In the genomic region with DNA sequence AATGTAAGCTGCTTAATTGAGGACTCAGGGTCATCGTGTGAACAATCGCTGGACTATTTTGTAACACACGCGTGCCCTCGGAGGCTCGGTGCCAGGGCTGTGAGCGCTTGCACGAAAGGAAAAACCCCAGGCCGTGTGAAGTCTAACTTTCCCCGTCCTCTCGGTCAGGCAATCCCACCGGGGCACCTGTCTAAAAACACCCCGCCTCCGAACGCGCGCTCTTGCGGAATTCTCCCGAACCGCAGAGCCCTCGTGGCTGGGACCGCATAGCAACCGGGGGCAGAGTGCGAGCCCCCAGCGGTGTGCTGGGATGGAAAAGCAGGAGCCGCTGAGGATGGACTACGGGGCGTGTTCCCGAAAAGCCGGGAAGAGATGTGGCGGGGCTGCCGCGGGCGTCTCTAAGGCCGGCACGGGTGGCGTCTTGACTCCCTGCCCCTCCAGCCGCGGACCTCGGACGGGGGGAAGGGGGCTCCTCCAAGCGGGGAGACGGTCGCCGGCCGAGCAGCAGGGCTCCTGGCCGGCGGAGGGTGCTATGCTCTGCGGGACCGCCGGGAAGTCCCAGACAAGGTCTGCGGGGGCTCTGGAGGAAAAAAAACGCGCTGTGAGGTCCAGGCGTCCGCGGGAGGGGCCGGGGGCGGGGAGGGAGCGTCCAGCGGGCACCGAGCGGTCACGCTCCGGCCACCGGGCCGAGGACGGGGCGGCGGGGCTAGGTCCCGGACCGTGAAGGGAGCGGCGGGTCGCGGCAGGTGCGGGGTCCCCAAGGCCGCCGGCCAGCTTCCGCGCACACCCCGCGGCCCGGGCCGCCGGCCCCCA, we compare ENCODE assay signal across 8 cellular contexts. TPM values are rescaled to one million over a fixed set of nuclear protein-coding genes. Genes with fewer than 3 reads are reported as not detected.
DNase-seq lines count a peak whose midpoint lies in the region; ATAC-seq and TF ChIP-seq lines count a peak whose summit lies in the region.

No MANE protein-coding gene starts in this region.

- CTCF ChIA-PET in HCT116 (lab: Charles Lee): no interaction called here

- H3K27ac ChIP-seq in HCT116 (ENCODE audit: low read depth, low read length) (peak overlapping the region; percentile 92), mesendoderm (ENCODE audit: low read depth, low read length) (peak overlapping the region; percentile 87)

- peak overlapping the region; percentile 90 for H3K9ac ChIP-seq in HCT116 (ENCODE audit: low read length)
- H3K9ac ChIP-seq in mesendoderm (ENCODE audit: low read length): peak overlapping the region; percentile 77

- H4K5ac ChIP-seq in mesendoderm (ENCODE audit: low read length): no peak overlapping the region

- no peak overlapping the region for H2BK120ac ChIP-seq in mesendoderm (ENCODE audit: low read depth, low read length)

- no peak overlapping the region for H2BK15ac ChIP-seq in mesendoderm (replicated peaks; ENCODE audit: low read depth)

- H3K23ac ChIP-seq in mesendoderm (ENCODE audit: low read length): no peak overlapping the region

- no CpG with 5 or more reads among the region's 86 CpGs for WGBS in mesendoderm (ENCODE audit: extremely low coverage, insufficient coverage, low lambda C conversion rate)

- RAD21 ChIA-PET in HCT116 (lab: Charles Lee; ENCODE audit: low non-redundant PET in 1 of 2, low total read pairs in 2 of 2, uncharacterized antibody in 2 of 2, unreplicated experiment in 2 of 2): interaction anchor here in 1 of 2 experiments (0.6 kb wide), 1 partner anchor 232 kb away, joined by 3 read pairs; no protein-coding TSS in a partner anchor

- no TSS peak for BruUV-seq in HCT116 (replicated peaks; lab: Mats Ljungman, UMichigan)

- peaks cover 51% of the 10 kb centered on the region for H3K79me2 ChIP-seq in HCT116 (ENCODE audit: insufficient read depth, low read length)
- peaks cover 4% of the 10 kb centered on the region for H3K79me2 ChIP-seq in mesendoderm (ENCODE audit: control insufficient read depth, insufficient read depth, low read length)

- DNase-seq in DMS153 treated with DMSO at 0.1 percent for 48 hours (lab: John Stamatoyannopoulos, UW; ENCODE audit: unreplicated experiment): peak; percentile 43
- no peak for DNase-seq in DMS153 (lab: John Stamatoyannopoulos, UW)
- no peak for DNase-seq in HCT116 (ENCODE audit: low read depth, low spot score)
- peak; percentile 66 for DNase-seq in NB4 (ENCODE audit: low read depth)
- DNase-seq in activated CD4-positive, alpha-beta T cell treated with anti-CD3 and anti-CD28 coated beads, Interleukin-2, amount 50 U/mL, for 48 hours: peak; percentile 63 to 74
- peak; percentile 24 for DNase-seq in effector CD4-positive, alpha-beta T cell
- DNase-seq in mesendoderm: peak; percentile 69
- DNase-seq in stimulated activated CD8-positive, alpha-beta memory T cell treated with anti-CD3 and anti-CD28 coated beads, Interleukin-15, amount 100 ng/mL, for 48 hours (ENCODE audit: low read depth in 2 of 2): peak; percentile 41 to 48

- H3K4ac ChIP-seq in mesendoderm (ENCODE audit: low read depth, low read length): peak overlapping the region; percentile 41

- no peak overlapping the region for H2AFZ ChIP-seq in HCT116 (ENCODE audit: low read depth, low read length, poor library complexity, severe bottlenecking)

- TF ChIP-seq RAD21 in HCT116 (IDR thresholded peaks at IDR 0.05; ENCODE audit: low read depth): no peak

- TF ChIP-seq CTCF in HCT116 (IDR thresholded peaks at IDR 0.05 in 2 of 3, conservative IDR thresholded peaks at IDR 0.05 in 1 of 3; ENCODE audit: borderline replicate concordance in 1 of 3, insufficient read depth in 1 of 3, low read depth in 2 of 3, low read length in 2 of 3): peak in 1 of 3 experiments; percentile 19; a peak in 1 of 6 replicates
- no peak for TF ChIP-seq CTCF in NB4 (IDR thresholded peaks at IDR 0.05; ENCODE audit: low read depth, low read length)

- H2AK5ac ChIP-seq in mesendoderm (ENCODE audit: low read length): no peak overlapping the region

- POLR2A ChIA-PET in HCT116 (lab: Charles Lee): interaction anchor here (0.8 kb wide), 1 partner anchor 35 kb away, joined by 3 read pairs; no protein-coding TSS in a partner anchor

- peak overlapping the region; percentile 77 for H4K8ac ChIP-seq in mesendoderm (ENCODE audit: low read depth, low read length)

- H3K36me3 ChIP-seq in HCT116 (ENCODE audit: control insufficient read depth in 1 of 2, insufficient read depth in 2 of 2, low read length in 2 of 2): peaks cover 0 to 16% of the 10 kb centered on the region in 2 experiments; a peak in 3 of 4 replicates
- no peaks in the 10 kb centered on the region for H3K36me3 ChIP-seq in mesendoderm (ENCODE audit: control insufficient read depth, insufficient read depth, low read length)

- no peaks in the 10 kb centered on the region for H3K27me3 ChIP-seq in HCT116 (ENCODE audit: insufficient read depth, low read length)
- H3K27me3 ChIP-seq in mesendoderm (ENCODE audit: insufficient read depth, low read length, poor library complexity): no peaks in the 10 kb centered on the region

- H3K9me3 ChIP-seq in HCT116 (ENCODE audit: control insufficient read depth in 1 of 2, insufficient read depth in 1 of 2, low read depth in 1 of 2, low read length in 2 of 2): no peaks in the 10 kb centered on the region

- H3K4me1 ChIP-seq in HCT116 (ENCODE audit: control insufficient read depth in 1 of 2, insufficient read depth in 2 of 2, low read length in 2 of 2): peaks cover 9 to 11% of the 10 kb centered on the region in 2 experiments
- H3K4me1 ChIP-seq in mesendoderm (ENCODE audit: control insufficient read depth, low read depth, low read length): no peaks in the 10 kb centered on the region

- H3K4me3 ChIP-seq in HCT116 (replicated peaks in 1 of 2; ENCODE audit: low read depth in 1 of 2, low read length in 2 of 2) (peak overlapping the region; percentile 76 to 79), NB4 (ENCODE audit: low read depth, low read length) (peak overlapping the region; percentile 67), mesendoderm (ENCODE audit: low read length) (peak overlapping the region; percentile 75)

- H3K18ac ChIP-seq in mesendoderm (ENCODE audit: low read length): peak overlapping the region; percentile 91

- H3K56ac ChIP-seq in mesendoderm (ENCODE audit: low read length): peak overlapping the region; percentile 85

- no peaks in the 10 kb centered on the region for H3K9me2 ChIP-seq in HCT116 (ENCODE audit: insufficient read depth)

- no peaks in the 10 kb centered on the region; the same call in 1 of the 2 replicates for H4K20me1 ChIP-seq in HCT116 (ENCODE audit: insufficient read depth)

- H2BK5ac ChIP-seq in mesendoderm (ENCODE audit: low read length): no peak overlapping the region

- ATAC-seq in HCT116: peak; percentile 43

- intact Hi-C loops in HCT116 (cut with micrococcal nuclease): loop anchor here (2.0 to 5.0 kb wide), 2 partner anchors 108 to 130 kb away; a partner anchor contains a TSS

- TF ChIP-seq POLR2A in HCT116 (IDR thresholded peaks at IDR 0.05; ENCODE audit: borderline replicate concordance, extremely low read depth, insufficient read depth, insufficient read length) (no peak), NB4 (IDR thresholded peaks at IDR 0.05; ENCODE audit: extremely low read depth, insufficient read length) (no peak)

- H3K4me2 ChIP-seq in HCT116 (ENCODE audit: low read length) (peak overlapping the region; percentile 92), mesendoderm (ENCODE audit: low read length) (peak overlapping the region; percentile 60)

- peaks cover 10% of the 10 kb centered on the region for H3K79me1 ChIP-seq in mesendoderm (ENCODE audit: low read length)

TF ChIP-seq in HCT116, 20 proteins besides CTCF, POLR2A, EP300 and RAD21:
- TF ChIP-seq ZFX (IDR thresholded peaks at IDR 0.05): peak; percentile 71
- TF ChIP-seq TCF7L2 (IDR thresholded peaks at IDR 0.05; ENCODE audit: borderline replicate concordance, extremely low read depth, insufficient read depth, insufficient read length): no peak

RNA-seq across cellular contexts. Expression of a gene that starts 0.9 kb away (rescaled TPM):
- 28.7 TPM for total RNA-seq in HCT116 (2021; ENCODE audit: unreplicated experiment)
- polyA plus RNA-seq in HCT116 (2012): 9.9 and 10.5 TPM in 2 replicates
- 5.3 TPM for polyA plus RNA-seq in mesendoderm (2013, experiment 1 of 2)
- 5.8 TPM for polyA plus RNA-seq in mesendoderm (2013, experiment 2 of 2)

RNA-seq across cellular contexts. Expression of a gene that starts 55.4 kb away (rescaled TPM):
- 22.0 TPM for total RNA-seq in HCT116 (2021; ENCODE audit: unreplicated experiment)
- polyA plus RNA-seq in HCT116 (2012): 13.1 and 13.2 TPM in 2 replicates
- 3.0 TPM for polyA plus RNA-seq in mesendoderm (2013, experiment 1 of 2)
- 3.0 TPM for polyA plus RNA-seq in mesendoderm (2013, experiment 2 of 2)

Comparison
In these comparisons a context has a peak if more than half of its experiments do, and no peak if none do; other contexts are left out.
1. DNase-seq: peak in DMS153 treated with DMSO at 0.1 percent for 48 hours (single experiment), NB4 (single experiment), activated CD4-positive, alpha-beta T cell treated with anti-CD3 and anti-CD28 coated beads, Interleukin-2, amount 50 U/mL, for 48 hours (2 of 2), effector CD4-positive, alpha-beta T cell (single experiment), mesendoderm (single experiment) and stimulated activated CD8-positive, alpha-beta memory T cell treated with anti-CD3 and anti-CD28 coated beads, Interleukin-15, amount 100 ng/mL, for 48 hours (2 of 2); none in DMS153 (single experiment) and HCT116 (single experiment).
2. Peak in every context shown above with its lines, with median percentiles within 50 percentile points of each other: H3K4me3 ChIP-seq.